8 cellular contexts compared by ENCODE assay signal in genomic region chr6:43174263-43175112, GRCh38. TPM values are rescaled to one million over a fixed set of nuclear protein-coding genes. Genes with fewer than 3 reads are reported as not detected.
DNase-seq lines count a peak whose midpoint lies in the region; ATAC-seq and TF ChIP-seq lines count a peak whose summit lies in the region.

No MANE protein-coding gene starts in this region.

- POLR2A ChIA-PET in BJ (lab: Charles Lee), result no interaction called here

- peak overlapping the region; percentile 87 for H3K4me3 ChIP-seq in BJ (ENCODE audit: low read depth, low read length)

- H3K27me3 ChIP-seq in BJ (ENCODE audit: control insufficient read depth, insufficient read depth, low read length), result no peaks in the 10 kb centered on the region

- peak; percentile 15; the same call in 1 of the 2 replicates for TF ChIP-seq CTCF in BJ (IDR thresholded peaks at IDR 0.05; ENCODE audit: insufficient read depth, low read depth, low read length)

- CTCF ChIA-PET in BJ (lab: Yijun Ruan, JAX), result interaction anchor here (0.6 to 1.8 kb wide), 7 partner anchors 31 to 409 kb away, joined by 3 to 7 read pairs (median 3); partner anchors contain the start of genes DNPH1, KLC4 and MRPL2

- peak; percentile 53 for ATAC-seq in GM19328 (IDR thresholded peaks at IDR 0.05; ENCODE audit: unreplicated experiment)
- ATAC-seq in HG03469 (IDR thresholded peaks at IDR 0.05; ENCODE audit: unreplicated experiment), result peak; percentile 58

- peak; percentile 98 for DNase-seq in BJ (ENCODE audit: low read depth)
- peak; percentile 97 to 99 for DNase-seq in NCI-H526 (lab: John Stamatoyannopoulos, UW)
- peak; percentile 90 for DNase-seq in activated CD4-positive, alpha-beta T cell treated with anti-CD3 and anti-CD28 coated beads, Interleukin-2, amount 50 U/mL, for 1 hour
- DNase-seq in dedifferentiated amniotic fluid mesenchymal stem cell (ENCODE audit: extremely low spot score), result peak; percentile 99
- DNase-seq in left kidney (ENCODE audit: low read depth, low spot score), result peak; percentile 99
- peak; percentile 98 for DNase-seq in stimulated activated CD4-positive, alpha-beta T cell treated with anti-CD3 and anti-CD28 coated beads, Interleukin-1b, Interleukin-23, amount 100 ng/mL, for 48 hours

- peaks cover 28% of the 10 kb centered on the region for H3K36me3 ChIP-seq in BJ (ENCODE audit: control insufficient read depth, insufficient read depth, low read length)

RNA-seq across cellular contexts. Expression of gene SRF, which starts 3.4 kb away (rescaled TPM):
- 34.8 and 50.5 TPM in 2 replicates for polyA plus RNA-seq in BJ (2011; rRNA removed)
- polyA minus RNA-seq in BJ (2011; rRNA and poly(A)+ RNA removed), result 36.2 and 50.9 TPM in 2 replicates

RNA-seq across cellular contexts. Expression of gene CUL9, which starts 7.5 kb away (rescaled TPM):
- 9.7 and 12.4 TPM in 2 replicates for polyA plus RNA-seq in BJ (2011; rRNA removed)
- 8.4 and 12.5 TPM in 2 replicates for polyA minus RNA-seq in BJ (2011; rRNA and poly(A)+ RNA removed)

RNA-seq across cellular contexts. Expression of gene DNPH1, which starts 54.8 kb away (rescaled TPM):
- polyA plus RNA-seq in BJ (2011; rRNA removed), result 48.6 and 63.9 TPM in 2 replicates
- 4.9 and 6.6 TPM in 2 replicates for polyA minus RNA-seq in BJ (2011; rRNA and poly(A)+ RNA removed)

Comparison
In these comparisons a context has a peak if more than half of its experiments do, and no peak if none do; other contexts are left out.
1. Peak in every context shown above with its lines: DNase-seq, ATAC-seq and H3K4me3 ChIP-seq.